1 cellular context compared by ENCODE assay signal in the genomic region with DNA sequence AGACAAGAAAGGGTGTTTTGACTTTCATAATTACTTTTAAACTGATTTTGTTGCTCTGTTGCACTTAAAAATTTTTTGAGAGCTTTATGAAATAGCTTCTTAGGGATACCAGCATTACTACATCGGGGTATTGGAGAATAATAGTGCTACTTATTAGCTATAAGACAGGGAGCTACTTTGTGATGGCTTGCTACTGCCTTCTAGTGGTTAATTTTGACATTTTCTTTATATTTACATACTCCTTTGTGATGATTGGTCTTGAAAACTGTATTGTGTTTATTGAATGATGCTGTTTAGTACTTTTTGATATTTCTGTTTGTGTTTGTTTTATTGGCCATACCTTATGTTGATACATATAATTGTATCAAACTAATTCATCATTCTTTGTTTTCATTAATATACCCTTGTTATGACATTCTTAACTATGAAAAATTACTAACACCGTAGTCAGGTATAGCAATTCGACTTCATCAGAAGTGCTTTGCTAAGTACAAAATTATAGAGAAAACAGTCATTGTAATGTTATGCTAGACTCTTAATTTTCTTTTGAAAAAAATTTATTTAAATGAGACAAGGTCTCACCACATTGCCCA.
TF ChIP-seq lines count a peak whose summit lies in the region.

No MANE protein-coding gene starts in this region.

TF ChIP-seq in K562, 482 proteins besides CTCF, POLR2A, EP300 and RAD21 (continued from another document):
- TF ChIP-seq, protein P1, sequence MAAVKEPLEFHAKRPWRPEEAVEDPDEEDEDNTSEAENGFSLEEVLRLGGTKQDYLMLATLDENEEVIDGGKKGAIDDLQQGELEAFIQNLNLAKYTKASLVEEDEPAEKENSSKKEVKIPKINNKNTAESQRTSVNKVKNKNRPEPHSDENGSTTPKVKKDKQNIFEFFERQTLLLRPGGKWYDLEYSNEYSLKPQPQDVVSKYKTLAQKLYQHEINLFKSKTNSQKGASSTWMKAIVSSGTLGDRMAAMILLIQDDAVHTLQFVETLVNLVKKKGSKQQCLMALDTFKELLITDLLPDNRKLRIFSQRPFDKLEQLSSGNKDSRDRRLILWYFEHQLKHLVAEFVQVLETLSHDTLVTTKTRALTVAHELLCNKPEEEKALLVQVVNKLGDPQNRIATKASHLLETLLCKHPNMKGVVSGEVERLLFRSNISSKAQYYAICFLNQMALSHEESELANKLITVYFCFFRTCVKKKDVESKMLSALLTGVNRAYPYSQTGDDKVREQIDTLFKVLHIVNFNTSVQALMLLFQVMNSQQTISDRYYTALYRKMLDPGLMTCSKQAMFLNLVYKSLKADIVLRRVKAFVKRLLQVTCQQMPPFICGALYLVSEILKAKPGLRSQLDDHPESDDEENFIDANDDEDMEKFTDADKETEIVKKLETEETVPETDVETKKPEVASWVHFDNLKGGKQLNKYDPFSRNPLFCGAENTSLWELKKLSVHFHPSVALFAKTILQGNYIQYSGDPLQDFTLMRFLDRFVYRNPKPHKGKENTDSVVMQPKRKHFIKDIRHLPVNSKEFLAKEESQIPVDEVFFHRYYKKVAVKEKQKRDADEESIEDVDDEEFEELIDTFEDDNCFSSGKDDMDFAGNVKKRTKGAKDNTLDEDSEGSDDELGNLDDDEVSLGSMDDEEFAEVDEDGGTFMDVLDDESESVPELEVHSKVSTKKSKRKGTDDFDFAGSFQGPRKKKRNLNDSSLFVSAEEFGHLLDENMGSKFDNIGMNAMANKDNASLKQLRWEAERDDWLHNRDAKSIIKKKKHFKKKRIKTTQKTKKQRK (IDR thresholded peaks at IDR 0.05; ENCODE audit: borderline replicate concordance, low read depth, low read length), result no peak
- TF ChIP-seq CAMTA2 (CRISPR knock-in tag; conservative IDR thresholded peaks at IDR 0.05), result no peak
- peak; percentile 72; the same call in 1 of the 2 replicates for TF ChIP-seq ARID2 (IDR thresholded peaks at IDR 0.05)
- no peak for TF ChIP-seq MGA (IDR thresholded peaks at IDR 0.05)
